In genomic region chr6:5286780-5287179, GRCh38 we compare ENCODE assay signal across 23 cellular contexts.
A peak's percentile ranks its signal among the peaks of the same experiment; 100 is the strongest.
DNase-seq lines count a peak whose midpoint lies in the region; ATAC-seq and FAIRE-seq lines count a peak whose summit lies in the region.
"Had no signal": no experiment of that assay in that cellular context is flagged by ENCODE, and none has a peak within 500 bp of the region (broad histone marks: within the 10 kb centered on the region; RNA-seq: fewer than 3 reads in every experiment).

No MANE protein-coding gene starts in this region.

- DNase-seq in ELF-1 (ENCODE audit: low read depth, low spot score) (peak; percentile 21), GM19239 (ENCODE audit: insufficient read length, low spot score) (no peak), memory B cell (ENCODE audit: low spot score in 2 of 2) (no peak), NCI-H187 (lab: John Stamatoyannopoulos, UW) (no peak), 8988T (no peak), NCI-H2107 (lab: John Stamatoyannopoulos, UW) (no peak)
- no peak for DNase-seq in stimulated activated CD4-positive, alpha-beta T cell treated with anti-CD3 and anti-CD28 coated beads, Interleukin-2, amount 100 ng/mL, for 24 hours
- DNase-seq: activated CD4-positive, alpha-beta T cell treated with anti-CD3 and anti-CD28 coated beads, Interleukin-2, amount 50 U/mL, for 48 hours; activated gamma-delta T cell treated with Interleukin-2 at 50 U/mL for 16 hours; amniotic stem cell; hypothalamus; NCI-H1694; NCI-H2227 treated with DMSO at 0.1 percent for 48 hours; NCI-H82; ovary; PC-3; right lobe of liver; SIG-M5; thyroid gland had no signal

- H3K4me1 Mint-ChIP-seq in memory B cell, result peaks cover 47% of the 10 kb centered on the region

- H3K9me3 Mint-ChIP-seq in memory B cell, result no peaks in the 10 kb centered on the region

- FAIRE-seq in GM19239 (lab: Jason Lieb, UNC), result peak; percentile 74
- FAIRE-seq: G401.6, islet of Langerhans had no signal

- H3K27ac Mint-ChIP-seq in memory B cell, result peak overlapping the region; percentile 43

- peak overlapping the region; percentile 15 for H3K4me3 Mint-ChIP-seq in memory B cell

- peak; percentile 64 for ATAC-seq in HG03432 (IDR thresholded peaks at IDR 0.05; ENCODE audit: unreplicated experiment)
- peak; percentile 77 for ATAC-seq in memory B cell (ENCODE audit: low read depth)
- ATAC-seq: K562 had no signal

- H3K36me3 Mint-ChIP-seq in memory B cell, result peaks cover 10% of the 10 kb centered on the region

- H3K27me3 Mint-ChIP-seq in memory B cell, result no peaks in the 10 kb centered on the region
